25 cellular contexts compared by ENCODE assay signal in genomic region chr17:43315369-43315768, GRCh38.
"Had no signal": no experiment of that assay in that cellular context is flagged by ENCODE, and none has a peak within 500 bp of the region (broad histone marks: within the 10 kb centered on the region; RNA-seq: fewer than 3 reads in every experiment).

No MANE protein-coding gene starts in this region.

- DNase-seq: hippocampal formation; kidney glomerular epithelial cell; left cardiac atrium; lower lobe of right lung; nucleus accumbens; posterior cingulate gyrus; psoas muscle; stimulated activated CD4-positive, alpha-beta T cell treated with anti-CD3 and anti-CD28 coated beads, Interleukin-12 subunit alpha, Interleukin-12 subunit beta, amount 100 ng/mL, for 4 hours; stimulated activated CD4-positive, alpha-beta T cell treated with anti-CD3 and anti-CD28 coated beads, Interleukin-15, amount 100 ng/mL, for 24 hours; stimulated activated CD4-positive, alpha-beta T cell treated with anti-CD3 and anti-CD28 coated beads, Interleukin-2, amount 100 ng/mL, for 24 hours; stimulated activated CD4-positive, alpha-beta T cell treated with anti-CD3 and anti-CD28 coated beads, Interleukin-4, amount 100 ng/mL, for 1 hour; stimulated activated naive B cell treated with anti-CD40 and anti-IgM and Interleukin-4, amounts not matched to agents 10 μg/mL and 1 μg/mL and 100 μg/mL, for 72 hours; stimulated activated naive CD8-positive, alpha-beta T cell treated with anti-CD3 and anti-CD28 coated beads, Interleukin-15, Interleukin-2, amounts not matched to agents 100 U/mL and 50 U/mL, for 24 hours; stomach; testis; thyroid gland; transverse colon; upper lobe of left lung had no signal

- H3K27me3 ChIP-seq: pancreas, stomach, testis, thyroid gland, transverse colon, upper lobe of left lung had no signal

- H3K27ac ChIP-seq: lower lobe of right lung, pancreas, psoas muscle, skin epidermis, stomach, testis, thyroid gland, transverse colon, upper lobe of left lung had no signal

- H3K36me3 Mint-ChIP-seq: naive thymus-derived CD8-positive, alpha-beta T cell had no signal

- H3K36me3 ChIP-seq: lower lobe of right lung, pancreas, stomach, thyroid gland, transverse colon, upper lobe of left lung had no signal

- H3K4me3 Mint-ChIP-seq: nephron; neural crest cell; stimulated activated naive B cell treated with anti-CD40 and anti-IgM and Interleukin-4, amounts not matched to agents 10 μg/mL and 1 μg/mL and 100 μg/mL, for 72 hours had no signal

- H3K27ac Mint-ChIP-seq: nephron; stimulated activated naive B cell treated with anti-CD40 and anti-IgM and Interleukin-4, amounts not matched to agents 10 μg/mL and 1 μg/mL and 100 μg/mL, for 72 hours had no signal

- FAIRE-seq: pancreas had no signal

- ATAC-seq: left cardiac atrium; left lobe of liver; lower lobe of right lung; naive thymus-derived CD8-positive, alpha-beta T cell; pancreas; psoas muscle; sciatic nerve; stimulated activated naive B cell treated with anti-CD40 and anti-IgM and Interleukin-4, amounts not matched to agents 10 μg/mL and 1 μg/mL and 100 μg/mL, for 72 hours; stimulated activated naive CD8-positive, alpha-beta T cell treated with anti-CD3 and anti-CD28 coated beads, Interleukin-15, Interleukin-2, amounts not matched to agents 100 U/mL and 50 U/mL, for 24 hours had no signal

- H3K4me1 ChIP-seq: lower lobe of right lung, psoas muscle, stomach, testis, thyroid gland, transverse colon, upper lobe of left lung had no signal

- H3K9me3 ChIP-seq: pancreas, psoas muscle, testis, thyroid gland, transverse colon had no signal

- H3K27me3 Mint-ChIP-seq: naive thymus-derived CD8-positive, alpha-beta T cell; stimulated activated naive B cell treated with anti-CD40 and anti-IgM and Interleukin-4, amounts not matched to agents 10 μg/mL and 1 μg/mL and 100 μg/mL, for 72 hours had no signal

- H3K4me1 Mint-ChIP-seq: nephron had no signal

- H3K4me3 ChIP-seq: lower lobe of right lung, pancreas, psoas muscle, skin epidermis, stomach, testis, thyroid gland, transverse colon, upper lobe of left lung had no signal
